ENCODE assay signal across 8 cellular contexts in the genomic region with DNA sequence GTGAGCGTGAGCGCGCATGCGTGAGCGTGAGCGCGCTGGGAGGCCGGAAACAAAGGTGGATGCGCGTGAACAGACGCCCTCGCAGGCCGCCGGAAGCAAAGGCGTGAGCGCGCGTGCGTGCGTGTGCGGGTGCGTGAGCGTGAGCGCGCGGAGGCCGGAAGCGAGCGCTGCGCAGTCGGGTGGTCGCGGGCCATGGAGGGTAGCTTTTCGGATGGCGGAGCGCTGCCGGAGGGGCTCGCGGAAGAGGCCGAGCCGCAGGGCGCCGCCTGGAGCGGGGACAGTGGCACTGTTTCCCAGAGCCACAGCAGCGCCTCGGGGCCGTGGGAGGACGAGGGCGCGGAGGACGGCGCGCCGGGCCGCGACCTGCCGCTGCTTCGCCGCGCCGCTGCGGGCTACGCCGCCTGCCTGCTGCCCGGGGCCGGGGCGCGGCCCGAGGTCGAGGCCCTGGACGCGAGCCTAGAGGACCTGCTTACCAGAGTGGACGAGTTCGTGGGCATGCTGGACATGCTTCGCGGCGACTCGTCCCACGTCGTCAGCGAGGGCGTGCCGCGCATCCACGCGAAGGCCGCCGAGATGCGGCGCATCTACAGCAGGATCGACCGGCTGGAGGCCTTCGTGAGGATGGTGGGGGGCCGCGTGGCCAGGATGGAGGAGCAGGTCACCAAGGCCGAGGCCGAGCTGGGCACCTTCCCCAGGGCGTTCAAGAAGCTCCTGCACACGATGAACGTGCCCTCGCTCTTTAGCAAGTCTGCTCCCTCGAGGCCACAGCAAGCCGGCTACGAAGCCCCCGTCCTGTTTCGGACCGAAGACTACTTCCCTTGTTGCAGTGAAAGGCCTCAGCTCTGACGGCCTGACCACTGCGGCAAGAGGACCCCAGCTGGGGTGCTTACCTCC. TPM values are rescaled to one million over a fixed set of nuclear protein-coding genes. Genes with fewer than 3 reads are reported as not detected.
DNase-seq lines count a peak whose midpoint lies in the region; ATAC-seq and TF ChIP-seq lines count a peak whose summit lies in the region.

A gene with protein sequence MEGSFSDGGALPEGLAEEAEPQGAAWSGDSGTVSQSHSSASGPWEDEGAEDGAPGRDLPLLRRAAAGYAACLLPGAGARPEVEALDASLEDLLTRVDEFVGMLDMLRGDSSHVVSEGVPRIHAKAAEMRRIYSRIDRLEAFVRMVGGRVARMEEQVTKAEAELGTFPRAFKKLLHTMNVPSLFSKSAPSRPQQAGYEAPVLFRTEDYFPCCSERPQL (plus strand): TSS at position 157 of the 894 bp plus-strand sequence. CDS start 36 bp downstream, at position 193.

- TF ChIP-seq CTCF in AG10803 (conservative IDR thresholded peaks at IDR 0.05; ENCODE audit: low read length) (0 out of 2 replicates have a peak, but pooled peaks have one; percentile 3), choroid plexus epithelial cell (conservative IDR thresholded peaks at IDR 0.05; ENCODE audit: low read depth, low read length) (no peak)

- H3K27ac ChIP-seq in layer of hippocampus (ENCODE audit: low read depth, low read length), result peak within 1 kb of the TSS; percentile 81

- POLR2A ChIA-PET in activated CD4-positive, alpha-beta T cell treated with anti-CD3 and anti-CD28 coated beads for 36 hours (lab: Charles Lee), result interaction anchor here (0.9 to 1.0 kb wide), 2 partner anchors 42 to 76 kb away, joined by 3 read pairs; a partner anchor contains a TSS

- no peaks in the 10 kb centered on the region for H3K27me3 Mint-ChIP-seq in activated CD4-positive, alpha-beta T cell treated with anti-CD3 and anti-CD28 coated beads for 36 hours

- no peaks in the 10 kb centered on the region for H3K9me3 Mint-ChIP-seq in activated CD4-positive, alpha-beta T cell treated with anti-CD3 and anti-CD28 coated beads for 36 hours (ENCODE audit: low read depth)

- DNase-seq in AG10803 (ENCODE audit: low read depth), result peak; percentile 92
- peak; percentile 76 to 92 for DNase-seq in NCI-H446 (lab: John Stamatoyannopoulos, UW)
- DNase-seq in activated CD4-positive, alpha-beta T cell treated with anti-CD3 and anti-CD28 coated beads for 36 hours, result peak; percentile 93
- peak; percentile 94 for DNase-seq in choroid plexus epithelial cell (ENCODE audit: low read depth)
- DNase-seq in stimulated activated CD4-positive, alpha-beta T cell treated with anti-CD3 and anti-CD28 coated beads, Interleukin-1b, Interleukin-23, amount 100 ng/mL, for 24 hours (ENCODE audit: low read depth in 4 of 4, low spot score in 1 of 4), result peak; percentile 59 to 82 (median 67)

- peaks cover 27% of the 10 kb centered on the region for H3K4me1 Mint-ChIP-seq in activated CD4-positive, alpha-beta T cell treated with anti-CD3 and anti-CD28 coated beads for 36 hours

- ATAC-seq in GM19023 (IDR thresholded peaks at IDR 0.05; ENCODE audit: unreplicated experiment) (peak; percentile 86), HG03196 (IDR thresholded peaks at IDR 0.05; ENCODE audit: unreplicated experiment) (peak; percentile 87)
- ATAC-seq in activated CD4-positive, alpha-beta T cell treated with anti-CD3 and anti-CD28 coated beads for 36 hours, result peak; percentile 80

- CTCF ChIA-PET in activated CD4-positive, alpha-beta T cell treated with anti-CD3 and anti-CD28 coated beads for 36 hours (lab: Charles Lee), result interaction anchor here (0.6 to 8.5 kb wide), 18 partner anchors 9 to 353 kb away, joined by 3 to 157 read pairs (median 4); a partner anchor contains a TSS

- H3K4me3 Mint-ChIP-seq in activated CD4-positive, alpha-beta T cell treated with anti-CD3 and anti-CD28 coated beads for 36 hours, result peak within 1 kb of the TSS; percentile 92

- no peaks in the 10 kb centered on the region for H3K27me3 ChIP-seq in layer of hippocampus (ENCODE audit: control insufficient read depth, insufficient read depth, low read length)

- H3K4me3 ChIP-seq in AG10803 (ENCODE audit: low read length), result peak within 1 kb of the TSS; percentile 91
- peak within 1 kb of the TSS; percentile 88 for H3K4me3 ChIP-seq in choroid plexus epithelial cell (ENCODE audit: low read depth, low read length)

- peaks cover 11% of the 10 kb centered on the region for H3K36me3 Mint-ChIP-seq in activated CD4-positive, alpha-beta T cell treated with anti-CD3 and anti-CD28 coated beads for 36 hours (ENCODE audit: low read depth)

- intact Hi-C loops in activated CD4-positive, alpha-beta T cell treated with anti-CD3 and anti-CD28 coated beads for 36 hours (cut with DNase I, micrococcal nuclease), result loop anchor here (1.0 to 10.0 kb wide), 9 partner anchors 42 to 352 kb away; a partner anchor contains a TSS

- peak within 1 kb of the TSS; percentile 92 for H3K27ac Mint-ChIP-seq in activated CD4-positive, alpha-beta T cell treated with anti-CD3 and anti-CD28 coated beads for 36 hours

RNA-seq across cellular contexts. Expression of the gene that starts here (rescaled TPM):
- total RNA-seq in activated CD4-positive, alpha-beta T cell treated with anti-CD3 and anti-CD28 coated beads for 36 hours, result 10 to 100 TPM; 10.1 to 16.7 TPM

Comparison
In these comparisons a context has a peak if more than half of its experiments do, and no peak if none do; other contexts are left out.
1. Peak in every context shown above with its lines: DNase-seq, ATAC-seq, H3K4me3 ChIP-seq and H3K27ac ChIP-seq.